In genomic region chr1:100474838-100475237, GRCh38 we compare ENCODE assay signal across 19 cellular contexts.
DNase-seq lines count a peak whose midpoint lies in the region; ATAC-seq and TF ChIP-seq lines count a peak whose summit lies in the region.
"Had no signal": no experiment of that assay in that cellular context is flagged by ENCODE, and none has a peak within 500 bp of the region (broad histone marks: within the 10 kb centered on the region; RNA-seq: fewer than 3 reads in every experiment).

No MANE protein-coding gene starts in this region.

- CTCF ChIA-PET in CD8-positive, alpha-beta memory T cell (lab: Charles Lee), result no interaction called here

- no peak overlapping the region for H3K4me3 ChIP-seq in CD8-positive, alpha-beta memory T cell (ENCODE audit: low read length)
- H3K4me3 ChIP-seq in adipocyte (ENCODE audit: low read length) (no peak overlapping the region), prostate gland (no peak overlapping the region)
- H3K4me3 ChIP-seq: Peyer's patch had no signal

- H3K4me1 ChIP-seq in CD8-positive, alpha-beta memory T cell (ENCODE audit: insufficient read depth, low read length), result no peaks in the 10 kb centered on the region
- H3K4me1 ChIP-seq in adipocyte (ENCODE audit: control insufficient read depth, insufficient read depth, low read length) (peaks cover 4% of the 10 kb centered on the region), prostate gland (replicated peaks) (no peaks in the 10 kb centered on the region)
- H3K4me1 ChIP-seq: Peyer's patch had no signal

- peaks cover 2% of the 10 kb centered on the region in 2 donors for H3K36me3 Mint-ChIP-seq in activated T-cell treated with anti-CD3 and anti-CD28 coated beads, Interleukin-2, amount 50 U/mL, for 72 hours (ENCODE audit: insufficient read depth in 2 of 2)
- peaks cover 4 to 75% (median 25%) of the 10 kb centered on the region in 3 donors for H3K36me3 Mint-ChIP-seq in CD8-positive, alpha-beta memory T cell

- no peak for TF ChIP-seq CTCF in prostate gland (IDR thresholded peaks at IDR 0.05)

- POLR2A ChIA-PET in CD8-positive, alpha-beta memory T cell (lab: Charles Lee), result no interaction called here

- no peak for ATAC-seq in activated T-cell treated with anti-CD3 and anti-CD28 coated beads, Interleukin-2, amount 50 U/mL, for 72 hours (replicated peaks in 1 of 2)
- peak; percentile 68 for ATAC-seq in sciatic nerve
- no peak for ATAC-seq in GM19463 (IDR thresholded peaks at IDR 0.05; ENCODE audit: unreplicated experiment)
- ATAC-seq: Right ventricle myocardium inferior had no signal

- no peak for DNase-seq in activated T-cell treated with anti-CD3 and anti-CD28 coated beads, Interleukin-2, amount 50 U/mL, for 72 hours
- DNase-seq in activated T-cell treated with anti-CD3 and anti-CD28 coated beads for 4 hours (no peak), adipocyte (ENCODE audit: low read depth) (peak; percentile 32), sciatic nerve (ENCODE audit: low spot score) (no peak), T-helper 1 cell (no peak), prostate gland (ENCODE audit: low spot score) (no peak)
- DNase-seq in CD8-positive, alpha-beta memory T cell, result no peak
- DNase-seq: DMS53; EL; KBM-7; NCI-H1105; NCI-H2081; NCI-H446 treated with DMSO at 0.1 percent for 48 hours; NCI-H748 treated with DMSO at 0.1 percent for 48 hours; NK-92 treated with Interleukin-12 subunit alpha and Interleukin-12 subunit beta, amount 100 ng/mL, for 24 hours; Peyer's patch had no signal

- intact Hi-C loops in sciatic nerve (cut with DNase I) (no loop called here), prostate gland (cut with DNase I) (no loop called here)

- no peak for TF ChIP-seq POLR2A in prostate gland (IDR thresholded peaks at IDR 0.05)

- peaks cover 5% of the 10 kb centered on the region for H3K4me1 Mint-ChIP-seq in activated T-cell treated with anti-CD3 and anti-CD28 coated beads, Interleukin-2, amount 50 U/mL, for 72 hours (ENCODE audit: low read depth)
- peaks cover 43 to 66% (median 63%) of the 10 kb centered on the region in 3 donors for H3K4me1 Mint-ChIP-seq in CD8-positive, alpha-beta memory T cell
- H3K4me1 Mint-ChIP-seq: B cell had no signal

- H3K9ac ChIP-seq in adipocyte (ENCODE audit: low read length), result no peak overlapping the region

- H3K27me3 Mint-ChIP-seq in activated T-cell treated with anti-CD3 and anti-CD28 coated beads, Interleukin-2, amount 50 U/mL, for 72 hours (ENCODE audit: low read depth), result no peaks in the 10 kb centered on the region
- no peaks in the 10 kb centered on the region for H3K27me3 Mint-ChIP-seq in CD8-positive, alpha-beta memory T cell
- H3K27me3 Mint-ChIP-seq: B cell had no signal

- no peak overlapping the region for H3K27ac ChIP-seq in CD8-positive, alpha-beta memory T cell (ENCODE audit: low read depth, low read length)
- H3K27ac ChIP-seq in prostate gland, result no peak overlapping the region
- H3K27ac ChIP-seq: Peyer's patch had no signal

- no peaks in the 10 kb centered on the region for H3K9me3 Mint-ChIP-seq in activated T-cell treated with anti-CD3 and anti-CD28 coated beads, Interleukin-2, amount 50 U/mL, for 72 hours
- H3K9me3 Mint-ChIP-seq in CD8-positive, alpha-beta memory T cell, result no peaks in the 10 kb centered on the region

- H3K27me3 ChIP-seq in CD8-positive, alpha-beta memory T cell (ENCODE audit: insufficient read depth, low read length, poor library complexity, severe bottlenecking), result no peaks in the 10 kb centered on the region
- H3K27me3 ChIP-seq in adipocyte (replicated peaks; ENCODE audit: control insufficient read depth, insufficient read depth, low read length), result no peaks in the 10 kb centered on the region
- H3K27me3 ChIP-seq in prostate gland (replicated peaks; ENCODE audit: insufficient read depth), result no peaks in the 10 kb centered on the region
- H3K27me3 ChIP-seq: Peyer's patch had no signal

- no peaks in the 10 kb centered on the region for H3K9me3 ChIP-seq in CD8-positive, alpha-beta memory T cell (ENCODE audit: low read length)
- H3K9me3 ChIP-seq in adipocyte (ENCODE audit: control insufficient read depth, low read length), result no peaks in the 10 kb centered on the region
- no peaks in the 10 kb centered on the region for H3K9me3 ChIP-seq in prostate gland
- H3K9me3 ChIP-seq: Peyer's patch had no signal

- no peaks in the 10 kb centered on the region for H3K36me3 ChIP-seq in CD8-positive, alpha-beta memory T cell (ENCODE audit: insufficient read depth, low read length)
- H3K36me3 ChIP-seq in adipocyte (ENCODE audit: control insufficient read depth, insufficient read depth, low read length, severe bottlenecking) (no peaks in the 10 kb centered on the region), prostate gland (no peaks in the 10 kb centered on the region)
- H3K36me3 ChIP-seq: Peyer's patch had no signal

- H3K27ac Mint-ChIP-seq in activated T-cell treated with anti-CD3 and anti-CD28 coated beads, Interleukin-2, amount 50 U/mL, for 72 hours, result peak overlapping the region; percentile 92
- H3K27ac Mint-ChIP-seq in CD8-positive, alpha-beta memory T cell, result peak overlapping the region in 6 of 8 donors; percentile 0 to 75 (median 56)
- H3K27ac Mint-ChIP-seq: B cell had no signal

- no peak overlapping the region for H3K4me3 Mint-ChIP-seq in activated T-cell treated with anti-CD3 and anti-CD28 coated beads, Interleukin-2, amount 50 U/mL, for 72 hours
- no peak overlapping the region for H3K4me3 Mint-ChIP-seq in CD8-positive, alpha-beta memory T cell
- H3K4me3 Mint-ChIP-seq: B cell had no signal
